In the genomic region with DNA sequence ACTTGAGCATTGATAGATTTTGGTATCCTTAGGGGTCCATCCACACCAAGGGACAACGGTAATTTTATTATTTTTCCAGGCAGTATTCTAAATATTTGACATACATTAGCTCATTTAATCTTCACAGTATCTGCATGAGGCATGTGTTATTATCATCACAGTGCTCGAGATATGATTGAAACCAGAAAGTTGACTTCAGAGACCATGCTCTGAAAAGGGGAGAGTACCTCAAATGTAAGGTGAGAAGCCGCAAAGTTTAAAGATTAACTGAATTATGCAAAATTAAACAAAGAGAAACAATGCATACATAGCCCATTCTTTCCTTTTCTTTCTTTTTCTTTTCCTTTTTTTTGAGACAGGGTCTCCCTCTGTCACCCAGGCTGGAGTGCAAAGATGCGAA, we compare ENCODE assay signal across 23 cellular contexts.
"Had no signal": no experiment of that assay in that cellular context is flagged by ENCODE, and none has a peak within 500 bp of the region (broad histone marks: within the 10 kb centered on the region; RNA-seq: fewer than 3 reads in every experiment).

No MANE protein-coding gene starts in this region.

- H3K27ac Mint-ChIP-seq: mesothelial cell of epicardium; naive B cell; naive thymus-derived CD8-positive, alpha-beta T cell had no signal

- H3K36me3 Mint-ChIP-seq: mesothelial cell of epicardium; naive B cell; naive thymus-derived CD8-positive, alpha-beta T cell had no signal

- ATAC-seq: foreskin keratinocyte; heart right ventricle; left cardiac atrium; left lung; left ventricle myocardium superior; lower lobe of right lung; mucosa of descending colon; naive thymus-derived CD8-positive, alpha-beta T cell had no signal

- H3K4me3 ChIP-seq: coronary artery, dorsolateral prefrontal cortex, esophagus muscularis mucosa, heart right ventricle, left lung, lower lobe of right lung, mucosa of descending colon had no signal

- H3K4me1 ChIP-seq: esophagus muscularis mucosa, foreskin keratinocyte, heart right ventricle, left lung, lower lobe of right lung had no signal

- H3K36me3 ChIP-seq: esophagus muscularis mucosa, heart right ventricle, left lung, lower lobe of right lung had no signal

- H3K9me3 ChIP-seq: esophagus muscularis mucosa, left lung, lower lobe of right lung, mucosa of descending colon had no signal

- H3K27me3 ChIP-seq: esophagus muscularis mucosa, foreskin keratinocyte, heart right ventricle, left lung had no signal

- H3K4me1 Mint-ChIP-seq: mesothelial cell of epicardium; naive B cell; naive thymus-derived CD8-positive, alpha-beta T cell had no signal

- H3K27ac ChIP-seq: coronary artery, dorsolateral prefrontal cortex, esophagus muscularis mucosa, foreskin keratinocyte, heart right ventricle, left lung, lower lobe of right lung had no signal

- FAIRE-seq: endothelial cell of umbilical vein, frontal cortex, islet of Langerhans, keratinocyte had no signal

- DNase-seq: dermis blood vessel endothelial cell; dorsolateral prefrontal cortex; effector CD4-positive, alpha-beta T cell; effector memory CD4-positive, alpha-beta T cell; foreskin keratinocyte; glutamatergic neuron; head of caudate nucleus; heart right ventricle; hippocampal formation; left cardiac atrium; left lung; left ventricle myocardium superior; lower lobe of right lung; mucosa of descending colon; naive B cell; naive thymus-derived CD8-positive, alpha-beta T cell had no signal

- H3K27me3 Mint-ChIP-seq: naive B cell had no signal

- H3K4me3 Mint-ChIP-seq: mesothelial cell of epicardium; naive B cell; naive thymus-derived CD8-positive, alpha-beta T cell had no signal
